8 cellular contexts compared by ENCODE assay signal in the genomic region with DNA sequence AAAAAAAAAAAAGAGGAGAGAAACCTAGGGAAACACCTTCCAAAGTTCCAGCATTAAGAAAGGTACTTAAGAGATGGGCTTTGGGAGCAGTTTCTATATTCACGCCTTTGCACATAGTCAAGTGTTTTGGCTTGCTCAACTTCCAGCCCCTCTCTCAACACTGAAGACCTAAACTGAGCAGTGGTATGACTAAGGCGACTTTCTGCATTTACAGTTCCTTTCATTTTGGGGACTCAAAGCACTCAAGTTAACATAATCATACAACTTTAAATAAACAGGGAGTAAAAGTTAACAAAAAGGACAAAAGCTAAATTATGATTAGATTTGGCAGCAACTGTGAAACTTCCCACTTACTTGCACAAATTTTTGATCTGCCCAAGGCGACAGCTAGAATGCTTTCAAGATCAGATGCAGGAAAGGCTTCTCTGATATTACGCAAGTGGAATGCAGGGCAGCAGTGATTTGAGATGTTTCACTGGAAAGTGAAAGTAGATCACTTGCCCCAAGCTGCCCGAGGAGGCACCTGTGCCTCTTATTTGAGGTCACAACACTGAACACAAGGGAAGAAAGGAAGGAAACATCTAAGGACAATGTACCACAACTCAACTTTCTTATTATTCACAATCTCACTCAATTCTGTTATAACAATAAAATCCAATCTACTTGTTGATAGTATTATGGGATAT.
DNase-seq lines count a peak whose midpoint lies in the region; ATAC-seq, FAIRE-seq and TF ChIP-seq lines count a peak whose summit lies in the region.

No MANE protein-coding gene starts in this region.

- TF ChIP-seq CTCF in MM.1S (IDR thresholded peaks at IDR 0.05; ENCODE audit: low read length) (no peak), adrenal gland (IDR thresholded peaks at IDR 0.05) (no peak), neutrophil (IDR thresholded peaks at IDR 0.05) (no peak)

- H3F3A ChIP-seq in MM.1S (ENCODE audit: insufficient read depth, low read length): no peaks in the 10 kb centered on the region; the same call in 1 of the 2 replicates

- H3K4me1 ChIP-seq in MM.1S (ENCODE audit: low read length): no peaks in the 10 kb centered on the region
- H3K4me1 ChIP-seq in adrenal gland (replicated peaks in 1 of 2): peaks cover 0 to 11% of the 10 kb centered on the region in 2 donors
- H3K4me1 ChIP-seq in neutrophil (ENCODE audit: control insufficient read depth in 1 of 2, insufficient read depth in 1 of 2, low read depth in 1 of 2, low read length in 1 of 2): no peaks in the 10 kb centered on the region

- no peaks in the 10 kb centered on the region for H4K20me1 ChIP-seq in MM.1S (ENCODE audit: insufficient read depth, low read length)

- DNase-seq in GM12891 (ENCODE audit: insufficient read length, low spot score): no peak
- peak; percentile 60 for DNase-seq in MM.1S
- peak; percentile 38 to 80 (median 70) for DNase-seq in adrenal gland
- DNase-seq in NCI-H1694 treated with DMSO at 0.1 percent for 48 hours (lab: John Stamatoyannopoulos, UW): no peak
- DNase-seq in retina: no peak
- DNase-seq in NCI-H510A (lab: John Stamatoyannopoulos, UW): no peak

- intact Hi-C loops in adrenal gland (cut with DNase I): loop anchor here (5.0 to 10.0 kb wide), 4 partner anchors 283 to 770 kb away; no protein-coding TSS in a partner anchor

- WGBS in adrenal gland, 4 donors: 27 to 36% (median 30%) methylated on average over 5 of the region's 5 CpGs

- no peaks in the 10 kb centered on the region for H3K79me2 ChIP-seq in MM.1S (ENCODE audit: low read length)

- H3K27me3 ChIP-seq in MM.1S (replicated peaks; ENCODE audit: insufficient read depth, low read length): peaks cover 5% of the 10 kb centered on the region; the same call in 1 of the 2 replicates
- no peaks in the 10 kb centered on the region for H3K27me3 ChIP-seq in adrenal gland
- H3K27me3 ChIP-seq in neutrophil: no peaks in the 10 kb centered on the region

- H3K4me3 ChIP-seq in MM.1S (ENCODE audit: low read length) (no peak overlapping the region), adrenal gland (peak overlapping the region in 2 of 4 donors; percentile 2 to 38), neutrophil (ENCODE audit: low read depth in 1 of 2, low read length in 1 of 2) (no peak overlapping the region)

- H3K4me2 ChIP-seq in MM.1S (ENCODE audit: low read depth, low read length): no peak overlapping the region

- no peak overlapping the region for H3K9ac ChIP-seq in MM.1S (ENCODE audit: low read length)

- no peaks in the 10 kb centered on the region for H3K9me3 ChIP-seq in MM.1S (replicated peaks; ENCODE audit: insufficient read depth, low read length)
- no peaks in the 10 kb centered on the region for H3K9me3 ChIP-seq in adrenal gland (replicated peaks in 1 of 3)
- no peaks in the 10 kb centered on the region for H3K9me3 ChIP-seq in neutrophil

- FAIRE-seq in GM12891 (lab: Jason Lieb, UNC): peak; percentile 84

- no peak overlapping the region for H2AFZ ChIP-seq in MM.1S (ENCODE audit: low read length)

- H3K27ac ChIP-seq in MM.1S (ENCODE audit: low read length) (no peak overlapping the region), adrenal gland (peak overlapping the region in 4 of 5 donors; percentile 27 to 72 (median 38)), neutrophil (peak overlapping the region; percentile 43)

- H3K36me3 ChIP-seq in MM.1S (replicated peaks; ENCODE audit: insufficient read depth, low read length): no peaks in the 10 kb centered on the region
- no peaks in the 10 kb centered on the region for H3K36me3 ChIP-seq in adrenal gland (replicated peaks in 1 of 2)
- peaks cover 57% of the 10 kb centered on the region for H3K36me3 ChIP-seq in neutrophil

- TF ChIP-seq POLR2A in GM12891 (IDR thresholded peaks at IDR 0.05; ENCODE audit: low read depth, low read length) (no peak), adrenal gland (IDR thresholded peaks at IDR 0.05) (peak in 1 of 2 donors; percentile 74)

- no peaks in the 10 kb centered on the region for H3K9me2 ChIP-seq in MM.1S (replicated peaks; ENCODE audit: insufficient read depth, low read length)

- ATAC-seq in HG03442 (IDR thresholded peaks at IDR 0.05; ENCODE audit: unreplicated experiment): no peak

TF ChIP-seq in GM12891, 5 proteins besides CTCF, POLR2A, EP300 and RAD21:
- TF ChIP-seq SPI1 (IDR thresholded peaks at IDR 0.05; ENCODE audit: low read depth, low read length): no peak
- no peak for TF ChIP-seq POU2F2 (IDR thresholded peaks at IDR 0.05; ENCODE audit: low read depth, low read length)
- no peak for TF ChIP-seq POLR2AphosphoS5 (IDR thresholded peaks at IDR 0.05; ENCODE audit: low read depth, low read length)
- no peak for TF ChIP-seq TAF1 (IDR thresholded peaks at IDR 0.05; ENCODE audit: low read depth, low read length)
- TF ChIP-seq PAX5 (IDR thresholded peaks at IDR 0.05; ENCODE audit: insufficient read depth, low read length, severe bottlenecking): no peak

Comparison
In these comparisons a context has a peak if more than half of its experiments do, and no peak if none do; other contexts are left out.
1. DNase-seq: peak in MM.1S (single experiment) and adrenal gland (7 of 7); none in GM12891 (single experiment), NCI-H1694 treated with DMSO at 0.1 percent for 48 hours (single experiment), retina (single experiment) and NCI-H510A (single experiment).